Comparison of ENCODE assay signal across 22 cellular contexts in the genomic region with DNA sequence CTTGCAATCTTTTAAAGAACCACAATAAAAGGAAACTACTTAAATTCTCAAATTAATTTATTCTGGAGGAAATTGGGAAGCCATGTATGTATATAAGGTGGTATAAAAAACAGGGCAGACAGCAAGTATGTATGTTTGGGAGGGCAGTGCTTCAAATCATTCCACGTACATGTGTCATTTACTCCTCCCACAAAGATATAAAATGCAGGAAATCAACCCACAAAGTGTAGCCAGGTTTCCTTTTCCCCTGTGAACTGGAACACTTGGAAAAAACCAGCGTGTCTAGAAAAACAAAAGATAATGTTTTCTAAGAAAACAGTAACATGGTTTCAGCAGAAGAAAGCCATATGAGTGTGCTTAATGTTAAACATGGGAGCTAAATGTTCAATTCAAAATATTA.
DNase-seq lines count a peak whose midpoint lies in the region; ATAC-seq and TF ChIP-seq lines count a peak whose summit lies in the region.
"Had no signal": no experiment of that assay in that cellular context is flagged by ENCODE, and none has a peak within 500 bp of the region (broad histone marks: within the 10 kb centered on the region; RNA-seq: fewer than 3 reads in every experiment).

No MANE protein-coding gene starts in this region.

- in situ Hi-C loops in Caki2 (cut with HindIII; ENCODE audit: low pct_unique_long_range_greater_than_20kb, low sequenced_read_pairs) (no loop called here), astrocyte of the cerebellum (cut with HindIII; ENCODE audit: low sequenced_read_pairs) (no loop called here), HAP-1 (cut with MboI; ENCODE audit: low sequenced_read_pairs) (no loop called here)

- peak overlapping the region; percentile 5 for H3K27ac Mint-ChIP-seq in osteocyte (ENCODE audit: unreplicated experiment)

- no peaks in the 10 kb centered on the region; the same call in 1 of the 2 replicates for H3K9me3 ChIP-seq in HAP-1
- H3K9me3 ChIP-seq: A549, Peyer's patch had no signal

- H3K36me3 ChIP-seq in HAP-1 (replicated peaks): no peaks in the 10 kb centered on the region
- H3K36me3 ChIP-seq: Peyer's patch had no signal

- no peaks in the 10 kb centered on the region for H3K36me3 Mint-ChIP-seq in osteocyte (ENCODE audit: unreplicated experiment)

- ATAC-seq in HG03439 (IDR thresholded peaks at IDR 0.05; ENCODE audit: unreplicated experiment): no peak
- ATAC-seq: A549 had no signal

- peaks cover 2% of the 10 kb centered on the region for H3K27me3 Mint-ChIP-seq in osteocyte (ENCODE audit: unreplicated experiment)

- peaks cover 9% of the 10 kb centered on the region for H3K4me1 Mint-ChIP-seq in osteocyte (ENCODE audit: unreplicated experiment)

- no peaks in the 10 kb centered on the region for H3K27me3 ChIP-seq in HAP-1 (ENCODE audit: low read depth)
- H3K27me3 ChIP-seq: Peyer's patch had no signal

- H3K4me3 ChIP-seq in astrocyte of the cerebellum (ENCODE audit: low read depth, low read length): no peak overlapping the region
- H3K4me3 ChIP-seq in fibroblast of pulmonary artery (replicated peaks; ENCODE audit: low read depth, low read length): no peak overlapping the region
- no peak overlapping the region for H3K4me3 ChIP-seq in HAP-1
- H3K4me3 ChIP-seq: A549, Peyer's patch had no signal

- TF ChIP-seq CTCF in astrocyte of the cerebellum (IDR thresholded peaks at IDR 0.05; ENCODE audit: low read depth, low read length, missing control alignments) (no peak), fibroblast of pulmonary artery (IDR thresholded peaks at IDR 0.05; ENCODE audit: low read length, missing control alignments) (no peak), osteocyte (IDR thresholded peaks at IDR 0.05) (no peak)

- H3K9me3 Mint-ChIP-seq in osteocyte (ENCODE audit: unreplicated experiment): no peaks in the 10 kb centered on the region

- DNase-seq in Caki2 (ENCODE audit: low read depth) (peak; percentile 64), astrocyte of the cerebellum (ENCODE audit: low read depth) (peak; percentile 4), fibroblast of pulmonary artery (ENCODE audit: low read depth) (peak; percentile 8), osteocyte (ENCODE audit: extremely low spot score, unreplicated experiment) (no peak), NCI-H2171 (lab: John Stamatoyannopoulos, UW) (no peak), HAP-1 (ENCODE audit: low spot score in 2 of 2) (no peak), glomerular visceral epithelial cell (ENCODE audit: extremely low spot score) (no peak)
- DNase-seq: DMS 273 treated with DMSO at 0.1 percent for 48 hours, GF-D8, GOT3, IMR-90, Karpas-422, MM.1S, NCI-H1092 treated with DMSO at 0.1 percent for 48 hours, NCI-H1694, NCI-H2107, NCI-H226, NCI-H524 treated with DMSO at 0.1 percent for 48 hours, Peyer's patch, Right ventricle myocardium superior had no signal

- no peak overlapping the region for H3K4me3 Mint-ChIP-seq in osteocyte (ENCODE audit: unreplicated experiment)

- H3K4me1 ChIP-seq in HAP-1: no peaks in the 10 kb centered on the region; the same call in 1 of the 2 replicates
- H3K4me1 ChIP-seq: A549, Peyer's patch had no signal

Comparison
In these comparisons a context has a peak if more than half of its experiments do, and no peak if none do; other contexts are left out.
1. DNase-seq: peak in Caki2 (single experiment), astrocyte of the cerebellum (single experiment) and fibroblast of pulmonary artery (single experiment); none in osteocyte (single experiment), NCI-H2171 (single experiment), HAP-1 (0 of 2) and glomerular visceral epithelial cell (single experiment).